In the genomic region with DNA sequence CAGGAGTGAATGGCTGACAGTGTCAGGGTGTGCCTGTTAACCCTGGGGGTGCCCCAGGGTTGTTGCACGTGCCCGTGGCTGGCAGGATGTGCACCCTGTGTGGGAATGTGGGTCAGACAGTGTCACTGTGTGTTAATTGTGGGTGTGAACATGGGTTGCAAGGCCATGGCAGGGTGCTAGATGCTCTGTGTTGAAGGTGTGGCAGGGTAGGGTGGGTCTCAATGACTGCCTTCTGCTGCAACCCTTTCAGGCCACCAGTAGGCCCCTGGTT, we compare ENCODE assay signal across 9 cellular contexts. TPM values are rescaled to one million over a fixed set of nuclear protein-coding genes. Genes with fewer than 3 reads are reported as not detected.
DNase-seq lines count a peak whose midpoint lies in the region; ATAC-seq, FAIRE-seq and TF ChIP-seq lines count a peak whose summit lies in the region.
"Had no signal": no experiment of that assay in that cellular context is flagged by ENCODE, and none has a peak within 500 bp of the region (broad histone marks: within the 10 kb centered on the region; RNA-seq: fewer than 3 reads in every experiment).

No MANE protein-coding gene starts in this region.

- SMC1A ChIA-PET in GM12878 (lab: Charles Lee; ENCODE audit: uncharacterized antibody, unreplicated experiment) = no interaction called here

- H3K27me3 Mint-ChIP-seq in CD4-positive, alpha-beta memory T cell = no peaks in the 10 kb centered on the region
- H3K27me3 Mint-ChIP-seq in naive thymus-derived CD4-positive, alpha-beta T cell = no peaks in the 10 kb centered on the region

- no peak overlapping the region for H3K4me3 ChIP-seq in CD4-positive, alpha-beta memory T cell (ENCODE audit: low read length in 2 of 2)
- no peak overlapping the region for H3K4me3 ChIP-seq in MM.1S (ENCODE audit: low read length)
- no peak overlapping the region for H3K4me3 ChIP-seq in GM12878
- peak overlapping the region; percentile 4 for H3K4me3 ChIP-seq in naive thymus-derived CD4-positive, alpha-beta T cell (ENCODE audit: low read length)

- no peak for TF ChIP-seq EP300 in GM12878 (IDR thresholded peaks at IDR 0.05; ENCODE audit: borderline replicate concordance in 1 of 2, control insufficient read depth in 1 of 2, low read depth in 2 of 2, low read length in 2 of 2)

- TF ChIP-seq CTCF in MM.1S (IDR thresholded peaks at IDR 0.05; ENCODE audit: low read length) (no peak), GM12878 (IDR thresholded peaks at IDR 0.05 in 2 of 3, conservative IDR thresholded peaks at IDR 0.05 in 1 of 3; ENCODE audit: control insufficient read depth in 2 of 3, extremely low read depth in 1 of 3, insufficient read depth in 1 of 3, low read depth in 3 of 3, low read length in 3 of 3) (no peak)

- H3K27ac ChIP-seq in CD4-positive, alpha-beta memory T cell (ENCODE audit: low read depth, low read length) = no peak overlapping the region
- H3K27ac ChIP-seq in MM.1S (ENCODE audit: low read length) = no peak overlapping the region
- no peak overlapping the region for H3K27ac ChIP-seq in GM12878 (ENCODE audit: control insufficient read depth, insufficient read depth)
- peak overlapping the region; percentile 82 for H3K27ac ChIP-seq in naive thymus-derived CD4-positive, alpha-beta T cell (ENCODE audit: low read depth, low read length)

- H3K4me2 ChIP-seq in MM.1S (ENCODE audit: low read depth, low read length) (0 out of 2 replicates have a peak overlapping the region, but pooled peaks have one; percentile 33), GM12878 (ENCODE audit: control insufficient read depth, insufficient read depth) (no peak overlapping the region)

- POLR2A ChIA-PET in CD4-positive, alpha-beta memory T cell (lab: Charles Lee; ENCODE audit: partially characterized antibody) = no interaction called here
- POLR2A ChIA-PET in GM12878 (lab: Charles Lee) = no interaction called here
- POLR2A ChIA-PET in naive thymus-derived CD4-positive, alpha-beta T cell (lab: Charles Lee) = interaction anchor here (3.0 kb wide), 1 partner anchor 16 kb away, joined by 25 read pairs; no protein-coding TSS in a partner anchor

- H3K36me3 ChIP-seq in CD4-positive, alpha-beta memory T cell (ENCODE audit: insufficient read depth, low read length) = no peaks in the 10 kb centered on the region
- H3K36me3 ChIP-seq in MM.1S (replicated peaks; ENCODE audit: insufficient read depth, low read length) = no peaks in the 10 kb centered on the region
- H3K36me3 ChIP-seq in GM12878 (ENCODE audit: control insufficient read depth in 2 of 2, insufficient read depth in 2 of 2, low read length in 1 of 2) = no peaks in the 10 kb centered on the region
- peaks cover 0 to 8% (median 0%) of the 10 kb centered on the region in 3 experiments for H3K36me3 ChIP-seq in naive thymus-derived CD4-positive, alpha-beta T cell (ENCODE audit: control insufficient read depth in 2 of 3, insufficient read depth in 3 of 3, low read length in 3 of 3)

- ATAC-seq in GM12878 (peak; percentile 48), HG03108 (IDR thresholded peaks at IDR 0.05; ENCODE audit: unreplicated experiment) (no peak)
- peak; percentile 74 for ATAC-seq in naive thymus-derived CD4-positive, alpha-beta T cell

- intact Hi-C loops in CD4-positive, alpha-beta memory T cell (cut with micrococcal nuclease) = loop anchor here (1.0 to 5.0 kb wide), 3 partner anchors 16 to 106 kb away; no protein-coding TSS in a partner anchor
- intact Hi-C loops in GM12878 (cut with micrococcal nuclease; ENCODE audit: unreplicated experiment) = loop anchor here (1.0 to 2.0 kb wide), 2 partner anchors 16 to 105 kb away; no protein-coding TSS in a partner anchor
- intact Hi-C loops in naive thymus-derived CD4-positive, alpha-beta T cell (cut with micrococcal nuclease) = loop anchor here (1.0 to 5.0 kb wide), 8 partner anchors 10 to 106 kb away; partner anchors contain the start of genes BRMS1 (in 1 of the 2) and SLC29A2 (in 1 of the 2)

- H3K9me3 ChIP-seq in CD4-positive, alpha-beta memory T cell (ENCODE audit: control insufficient read depth in 1 of 2, low read length in 2 of 2) = no peaks in the 10 kb centered on the region
- no peaks in the 10 kb centered on the region for H3K9me3 ChIP-seq in MM.1S (replicated peaks; ENCODE audit: insufficient read depth, low read length)
- H3K9me3 ChIP-seq in GM12878 (replicated peaks; ENCODE audit: control insufficient read depth, insufficient read depth, low read length) = no peaks in the 10 kb centered on the region
- H3K9me3 ChIP-seq in naive thymus-derived CD4-positive, alpha-beta T cell (ENCODE audit: control insufficient read depth in 2 of 3, low read length in 3 of 3) = no peaks in the 10 kb centered on the region

- H4K20me1 ChIP-seq in MM.1S (ENCODE audit: insufficient read depth, low read length) (no peaks in the 10 kb centered on the region), GM12878 (ENCODE audit: control insufficient read depth, insufficient read depth) (no peaks in the 10 kb centered on the region)

- peak overlapping the region in 2 of 8 donors; percentile 16 to 76 for H3K4me3 Mint-ChIP-seq in CD4-positive, alpha-beta memory T cell
- H3K4me3 Mint-ChIP-seq in naive thymus-derived CD4-positive, alpha-beta T cell = peak overlapping the region; percentile 18 to 81 (median 68)

- no peaks in the 10 kb centered on the region for H3K27me3 ChIP-seq in CD4-positive, alpha-beta memory T cell (ENCODE audit: insufficient read depth, low read length)
- peaks cover 35% of the 10 kb centered on the region for H3K27me3 ChIP-seq in MM.1S (replicated peaks; ENCODE audit: insufficient read depth, low read length)
- no peaks in the 10 kb centered on the region; a peak in 1 of 4 replicates for H3K27me3 ChIP-seq in GM12878 (replicated peaks in 1 of 2; ENCODE audit: control insufficient read depth in 2 of 2, insufficient read depth in 2 of 2, low read length in 1 of 2)
- H3K27me3 ChIP-seq in naive thymus-derived CD4-positive, alpha-beta T cell (ENCODE audit: control insufficient read depth in 2 of 2, insufficient read depth in 2 of 2, low read length in 2 of 2) = no peaks in the 10 kb centered on the region

- no peak for FAIRE-seq in GM12878 (lab: Jason Lieb, UNC)

- RAD21 ChIA-PET in GM12878 (lab: Charles Lee; ENCODE audit: unreplicated experiment) = no interaction called here

- H3K9me3 Mint-ChIP-seq in CD4-positive, alpha-beta memory T cell = no peaks in the 10 kb centered on the region
- H3K9me3 Mint-ChIP-seq in naive thymus-derived CD4-positive, alpha-beta T cell = peaks cover 0 to 5% (median 0%) of the 10 kb centered on the region in 11 donors

- peaks cover 29% of the 10 kb centered on the region for H3K4me1 ChIP-seq in CD4-positive, alpha-beta memory T cell (ENCODE audit: insufficient read depth, low read length)
- H3K4me1 ChIP-seq in MM.1S (ENCODE audit: low read length) (no peaks in the 10 kb centered on the region), GM12878 (ENCODE audit: control insufficient read depth, insufficient read depth, low read length) (peaks cover 10% of the 10 kb centered on the region; the same call in 1 of the 2 replicates)
- H3K4me1 ChIP-seq in naive thymus-derived CD4-positive, alpha-beta T cell (ENCODE audit: control insufficient read depth in 2 of 2, insufficient read depth in 2 of 2, low read length in 2 of 2) = peaks cover 26 to 40% of the 10 kb centered on the region in 2 donors

- peak in 1 of 5 donors; percentile 47 for DNase-seq in CD4-positive, alpha-beta memory T cell
- DNase-seq in MM.1S (no peak), GM12878 (ENCODE audit: low read depth, low spot score) (no peak), SHP77 treated with DMSO at 0.1 percent for 48 hours (lab: John Stamatoyannopoulos, UW) (no peak), DMS153 treated with DMSO at 0.1 percent for 48 hours (lab: John Stamatoyannopoulos, UW; ENCODE audit: unreplicated experiment) (no peak), NCI-H526 treated with DMSO at 0.1 percent for 48 hours (lab: John Stamatoyannopoulos, UW) (no peak)
- no peak for DNase-seq in naive thymus-derived CD4-positive, alpha-beta T cell

- H3K27ac Mint-ChIP-seq in CD4-positive, alpha-beta memory T cell = peak overlapping the region in 6 of 7 donors; percentile 18 to 77 (median 58)
- H3K27ac Mint-ChIP-seq in naive thymus-derived CD4-positive, alpha-beta T cell = peak overlapping the region; percentile 65 to 97 (median 91)

- H2AFZ ChIP-seq in MM.1S (ENCODE audit: low read length) (peak overlapping the region; percentile 33; the same call in 1 of the 2 replicates), GM12878 (ENCODE audit: control insufficient read depth, low read depth, low read length) (peak overlapping the region; percentile 61; the same call in 1 of the 2 replicates)

- CTCF ChIA-PET in CD4-positive, alpha-beta memory T cell (lab: Charles Lee; ENCODE audit: partially characterized antibody) = no interaction called here
- CTCF ChIA-PET in GM12878 (lab: Yijun Ruan, JAX) = no interaction called here
- CTCF ChIA-PET in naive thymus-derived CD4-positive, alpha-beta T cell (lab: Charles Lee) = no interaction called here

- no peaks in the 10 kb centered on the region for H3K36me3 Mint-ChIP-seq in CD4-positive, alpha-beta memory T cell
- peaks cover 0 to 4% (median 0%) of the 10 kb centered on the region in 5 donors for H3K36me3 Mint-ChIP-seq in naive thymus-derived CD4-positive, alpha-beta T cell

- WGBS in GM12878 (ENCODE audit: insufficient coverage, insufficient replicate concordance, low lambda C conversion rate, missing lambda C conversion rate) = 100% methylated on average over 2 of the region's 2 CpGs

- peaks cover 18 to 27% (median 22%) of the 10 kb centered on the region in 4 donors for H3K4me1 Mint-ChIP-seq in CD4-positive, alpha-beta memory T cell
- H3K4me1 Mint-ChIP-seq in naive thymus-derived CD4-positive, alpha-beta T cell = peaks cover 27 to 55% (median 48%) of the 10 kb centered on the region in 7 donors

- H3F3A ChIP-seq in MM.1S (ENCODE audit: insufficient read depth, low read length) = no peaks in the 10 kb centered on the region

- in situ Hi-C loops in GM12878 (cut with MboI) = no loop called here

- no peak for TF ChIP-seq RAD21 in GM12878 (IDR thresholded peaks at IDR 0.05; ENCODE audit: insufficient read depth, low read depth, low read length)

- no peak for TF ChIP-seq POLR2A in GM12878 (IDR thresholded peaks at IDR 0.05; ENCODE audit: low read depth, low read length)

- H3K79me2 ChIP-seq in MM.1S (ENCODE audit: low read length) = no peaks in the 10 kb centered on the region
- no peaks in the 10 kb centered on the region for H3K79me2 ChIP-seq in GM12878 (ENCODE audit: control insufficient read depth, insufficient read depth, low read length)

- no peak overlapping the region for H3K9ac ChIP-seq in MM.1S (ENCODE audit: low read length)
- H3K9ac ChIP-seq in GM12878 (ENCODE audit: control insufficient read depth, insufficient read depth, low read length) = no peak overlapping the region

- H3K9me2 ChIP-seq in MM.1S (replicated peaks; ENCODE audit: insufficient read depth, low read length) = no peaks in the 10 kb centered on the region

- no TSS peak for BruUV-seq in GM12878 (replicated peaks; lab: Mats Ljungman, UMichigan)

RNA-seq across cellular contexts. Expression of gene RIN1, which starts 8.3 kb away (rescaled TPM):
- total RNA-seq in CD4-positive, alpha-beta memory T cell = 10 to 100 TPM in 1 of 2 experiments, 1 to 10 TPM in 1; 5.8 to 10.1 TPM
- polyA plus RNA-seq in CD4-positive, alpha-beta memory T cell = 1 to 10 TPM; 2.1 to 4.9 TPM
- total RNA-seq in GM12878 (2013; cell fraction: nucleolus; rRNA removed) = 1.3 and 1.4 TPM in 2 replicates
- total RNA-seq in GM12878 (2014; rRNA removed) (0.11 and 0.49 TPM in 2 replicates), GM12878 (2014; rRNA removed; fragmentation: Illumina TruSeq; extraction: Trizol) (0.09 and 0.13 TPM in 2 replicates), GM12878 (2021) (0.48 and 0.69 TPM in 2 replicates)
- polyA plus RNA-seq in GM12878 (2011; ENCODE audit: low read depth) = not detected
- polyA plus RNA-seq in GM12878 (2011; rRNA removed) (0.04 and 0.22 TPM in 2 replicates), GM12878 (2014; fragmentation: Illumina TruSeq; extraction: Trizol) (0.41 TPM in 1 of 2 replicates, not detected in the other), GM12878 (2014; fragmentation: Nextera tagmentation; extraction: Ambion mirVana) (under 1 TPM in 1 of 2 experiments, not detected in 1; 0.04 TPM), GM12878 (2014; rRNA removed) (0.47 and 0.54 TPM in 2 replicates), GM12878 (2016; fragmentation: Nextera tagmentation; extraction: Ambion mirVana) (under 1 TPM; 0.15 to 0.43 TPM)
- 0.15 and 0.43 TPM in 2 replicates for polyA plus RNA-seq in GM12878 (2011; cell fraction: cytosol; rRNA removed)
- polyA plus RNA-seq in GM12878 (2011; cell fraction: nucleus; rRNA removed) = 3.7 and 4.8 TPM in 2 replicates
- polyA plus RNA-seq in GM12878 (2012) = 0.24 and 0.28 TPM in 2 replicates
- 0.37 TPM in 1 of 2 replicates, not detected in the other for polyA minus RNA-seq in GM12878 (2011; rRNA and poly(A)+ RNA removed)
- 0.40 TPM in 1 of 2 replicates, not detected in the other for polyA minus RNA-seq in GM12878 (2011; cell fraction: cytosol; rRNA and poly(A)+ RNA removed)
- polyA minus RNA-seq in GM12878 (2011; cell fraction: nucleus; rRNA and poly(A)+ RNA removed) = 0.85 and 2.6 TPM in 2 replicates
- 10 to 100 TPM in 3 of 5 experiments, 1 to 10 TPM in 2; 1.4 to 22.9 (median 12.3) TPM for total RNA-seq in naive thymus-derived CD4-positive, alpha-beta T cell
- 1 to 10 TPM; 2.6 to 9.1 TPM for polyA plus RNA-seq in naive thymus-derived CD4-positive, alpha-beta T cell

RNA-seq across cellular contexts. Expression of gene CD248, which starts 11.1 kb away (rescaled TPM):
- under 1 TPM in 1 of 2 experiments, not detected in 1; 0.12 TPM for total RNA-seq in CD4-positive, alpha-beta memory T cell
- polyA plus RNA-seq in CD4-positive, alpha-beta memory T cell = under 1 TPM in 1 of 2 donors, not detected in 1; 0.18 TPM
- not detected in 2 replicates for total RNA-seq in GM12878 (2013; cell fraction: nucleolus; rRNA removed)
- not detected in 2 replicates for total RNA-seq in GM12878 (2014; rRNA removed)
- total RNA-seq in GM12878 (2014; rRNA removed; fragmentation: Illumina TruSeq; extraction: Trizol) = not detected in 2 replicates
- total RNA-seq in GM12878 (2021) = 0.13 and 0.21 TPM in 2 replicates
- not detected for polyA plus RNA-seq in GM12878 (2011; ENCODE audit: low read depth)
- not detected in 2 replicates for polyA plus RNA-seq in GM12878 (2011; rRNA removed)
- polyA plus RNA-seq in GM12878 (2011; cell fraction: cytosol; rRNA removed) = not detected in 2 replicates
- not detected in 2 replicates for polyA plus RNA-seq in GM12878 (2011; cell fraction: nucleus; rRNA removed)
- not detected in 2 replicates for polyA plus RNA-seq in GM12878 (2012)
- not detected in 2 replicates for polyA plus RNA-seq in GM12878 (2014; fragmentation: Illumina TruSeq; extraction: Trizol)
- not detected for polyA plus RNA-seq in GM12878 (2014; fragmentation: Nextera tagmentation; extraction: Ambion mirVana)
- polyA plus RNA-seq in GM12878 (2014; rRNA removed) = not detected in 2 replicates
- under 1 TPM; 0.10 to 0.20 TPM for polyA plus RNA-seq in GM12878 (2016; fragmentation: Nextera tagmentation; extraction: Ambion mirVana)
- polyA minus RNA-seq in GM12878 (2011; rRNA and poly(A)+ RNA removed) = not detected in 2 replicates
- not detected in 2 replicates for polyA minus RNA-seq in GM12878 (2011; cell fraction: cytosol; rRNA and poly(A)+ RNA removed)
- not detected in 2 replicates for polyA minus RNA-seq in GM12878 (2011; cell fraction: nucleus; rRNA and poly(A)+ RNA removed)
- total RNA-seq in naive thymus-derived CD4-positive, alpha-beta T cell = 1 to 10 TPM in 4 of 5 experiments, under 1 TPM in 1; 0.36 to 4.6 (median 1.8) TPM
- polyA plus RNA-seq in naive thymus-derived CD4-positive, alpha-beta T cell = 10 to 100 TPM; 10.6 to 10.9 TPM
- polyA plus RNA-seq: neural cell had no signal

RNA-seq across cellular contexts. Expression of gene BRMS1, which starts 16.9 kb away (rescaled TPM):
- 10 to 100 TPM; 49.8 to 50.8 TPM for total RNA-seq in CD4-positive, alpha-beta memory T cell
- 10 to 100 TPM; 70.3 to 78.7 TPM for polyA plus RNA-seq in CD4-positive, alpha-beta memory T cell
- 11.8 and 18.2 TPM in 2 replicates for total RNA-seq in GM12878 (2013; cell fraction: nucleolus; rRNA removed)
- total RNA-seq in GM12878 (2014; rRNA removed) (63.5 and 64.0 TPM in 2 replicates), GM12878 (2014; rRNA removed; fragmentation: Illumina TruSeq; extraction: Trizol) (38.7 and 42.4 TPM in 2 replicates), GM12878 (2021) (49.6 and 54.7 TPM in 2 replicates)
- 15.4 TPM for polyA plus RNA-seq in GM12878 (2011; ENCODE audit: low read depth)
- polyA plus RNA-seq in GM12878 (2011; rRNA removed) (28.9 and 33.7 TPM in 2 replicates), GM12878 (2014; fragmentation: Illumina TruSeq; extraction: Trizol) (11.6 and 29.1 TPM in 2 replicates), GM12878 (2014; fragmentation: Nextera tagmentation; extraction: Ambion mirVana) (1 to 10 TPM; 2.1 to 8.6 TPM), GM12878 (2014; rRNA removed) (58.6 and 59.9 TPM in 2 replicates), GM12878 (2016; fragmentation: Nextera tagmentation; extraction: Ambion mirVana) (10 to 100 TPM; 82.5 to 85.3 TPM)
- polyA plus RNA-seq in GM12878 (2011; cell fraction: cytosol; rRNA removed) = 40.1 and 54.9 TPM in 2 replicates
- polyA plus RNA-seq in GM12878 (2011; cell fraction: nucleus; rRNA removed) = 36.8 and 47.4 TPM in 2 replicates
- 25.6 and 30.1 TPM in 2 replicates for polyA plus RNA-seq in GM12878 (2012)
- 7.2 and 16.5 TPM in 2 replicates for polyA minus RNA-seq in GM12878 (2011; rRNA and poly(A)+ RNA removed)
- polyA minus RNA-seq in GM12878 (2011; cell fraction: cytosol; rRNA and poly(A)+ RNA removed) = 9.7 and 9.9 TPM in 2 replicates
- polyA minus RNA-seq in GM12878 (2011; cell fraction: nucleus; rRNA and poly(A)+ RNA removed) = 6.6 and 12.2 TPM in 2 replicates
- 10 to 100 TPM; 35.9 to 50.8 (median 48.4) TPM for total RNA-seq in naive thymus-derived CD4-positive, alpha-beta T cell
- polyA plus RNA-seq in naive thymus-derived CD4-positive, alpha-beta T cell = 10 to 100 TPM; 56.7 to 73.5 TPM

RNA-seq across cellular contexts. Expression of gene B4GAT1, which starts 19.5 kb away (rescaled TPM):
- total RNA-seq in CD4-positive, alpha-beta memory T cell = 1 to 10 TPM; 9.7 to 9.8 TPM
- polyA plus RNA-seq in CD4-positive, alpha-beta memory T cell = 10 to 100 TPM; 12.2 to 12.7 TPM
- 9.2 and 9.9 TPM in 2 replicates for total RNA-seq in GM12878 (2013; cell fraction: nucleolus; rRNA removed)
- total RNA-seq in GM12878 (2014; rRNA removed) = 6.3 and 7.2 TPM in 2 replicates
- total RNA-seq in GM12878 (2014; rRNA removed; fragmentation: Illumina TruSeq; extraction: Trizol) = 2.3 and 2.4 TPM in 2 replicates
- 5.7 and 5.9 TPM in 2 replicates for total RNA-seq in GM12878 (2021)
- polyA plus RNA-seq in GM12878 (2011; ENCODE audit: low read depth) = 1.8 TPM
- 2.1 and 3.6 TPM in 2 replicates for polyA plus RNA-seq in GM12878 (2011; rRNA removed)
- 3.3 and 4.2 TPM in 2 replicates for polyA plus RNA-seq in GM12878 (2011; cell fraction: cytosol; rRNA removed)
- 3.4 and 3.5 TPM in 2 replicates for polyA plus RNA-seq in GM12878 (2011; cell fraction: nucleus; rRNA removed)
- polyA plus RNA-seq in GM12878 (2012) = 4.1 and 5.5 TPM in 2 replicates
- 1.4 and 1.9 TPM in 2 replicates for polyA plus RNA-seq in GM12878 (2014; fragmentation: Illumina TruSeq; extraction: Trizol)
- polyA plus RNA-seq in GM12878 (2014; fragmentation: Nextera tagmentation; extraction: Ambion mirVana) = 1 to 10 TPM in 1 of 2 experiments, under 1 TPM in 1; 0.55 to 1.5 TPM
- 5.0 and 5.7 TPM in 2 replicates for polyA plus RNA-seq in GM12878 (2014; rRNA removed)
- 10 to 100 TPM in 1 of 2 experiments, 1 to 10 TPM in 1; 9.4 to 11.1 TPM for polyA plus RNA-seq in GM12878 (2016; fragmentation: Nextera tagmentation; extraction: Ambion mirVana)
- polyA minus RNA-seq in GM12878 (2011; rRNA and poly(A)+ RNA removed) = 2.6 TPM in 2 replicates
- polyA minus RNA-seq in GM12878 (2011; cell fraction: cytosol; rRNA and poly(A)+ RNA removed) = 1.5 and 1.7 TPM in 2 replicates
- polyA minus RNA-seq in GM12878 (2011; cell fraction: nucleus; rRNA and poly(A)+ RNA removed) = 2.8 TPM in 2 replicates
- total RNA-seq in naive thymus-derived CD4-positive, alpha-beta T cell = 10 to 100 TPM in 2 of 5 experiments, 1 to 10 TPM in 3; 2.2 to 11.8 (median 7.6) TPM
- 10 to 100 TPM; 13.5 to 18.2 TPM for polyA plus RNA-seq in naive thymus-derived CD4-positive, alpha-beta T cell

RNA-seq across cellular contexts. Expression of gene TMEM151A, which starts 36.3 kb away (rescaled TPM):
- total RNA-seq in CD4-positive, alpha-beta memory T cell = not detected
- polyA plus RNA-seq in CD4-positive, alpha-beta memory T cell = not detected
- not detected in 2 replicates for total RNA-seq in GM12878 (2013; cell fraction: nucleolus; rRNA removed)
- not detected in 2 replicates for total RNA-seq in GM12878 (2014; rRNA removed)
- not detected in 2 replicates for total RNA-seq in GM12878 (2014; rRNA removed; fragmentation: Illumina TruSeq; extraction: Trizol)
- total RNA-seq in GM12878 (2021) = 0.11 TPM in 1 of 2 replicates, not detected in the other
- polyA plus RNA-seq in GM12878 (2011; ENCODE audit: low read depth) = not detected
- not detected in 2 replicates for polyA plus RNA-seq in GM12878 (2011; rRNA removed)
- polyA plus RNA-seq in GM12878 (2011; cell fraction: cytosol; rRNA removed) = 0.03 TPM in 1 of 2 replicates, not detected in the other
- not detected in 2 replicates for polyA plus RNA-seq in GM12878 (2011; cell fraction: nucleus; rRNA removed)
- 0.07 TPM in 1 of 2 replicates, not detected in the other for polyA plus RNA-seq in GM12878 (2012)
- polyA plus RNA-seq in GM12878 (2014; fragmentation: Illumina TruSeq; extraction: Trizol) = not detected in 2 replicates
- not detected for polyA plus RNA-seq in GM12878 (2014; fragmentation: Nextera tagmentation; extraction: Ambion mirVana)
- polyA plus RNA-seq in GM12878 (2014; rRNA removed) = 0.04 TPM in 1 of 2 replicates, not detected in the other
- not detected for polyA plus RNA-seq in GM12878 (2016; fragmentation: Nextera tagmentation; extraction: Ambion mirVana)
- not detected in 2 replicates for polyA minus RNA-seq in GM12878 (2011; rRNA and poly(A)+ RNA removed)
- polyA minus RNA-seq in GM12878 (2011; cell fraction: cytosol; rRNA and poly(A)+ RNA removed) = not detected in 2 replicates
- polyA minus RNA-seq in GM12878 (2011; cell fraction: nucleus; rRNA and poly(A)+ RNA removed) = not detected in 2 replicates
- total RNA-seq in naive thymus-derived CD4-positive, alpha-beta T cell = under 1 TPM in 2 of 5 experiments, not detected in 3; 0.11 to 0.29 TPM
- not detected for polyA plus RNA-seq in naive thymus-derived CD4-positive, alpha-beta T cell
